Comparison of ENCODE assay signal across 30 cellular contexts in the genomic region with DNA sequence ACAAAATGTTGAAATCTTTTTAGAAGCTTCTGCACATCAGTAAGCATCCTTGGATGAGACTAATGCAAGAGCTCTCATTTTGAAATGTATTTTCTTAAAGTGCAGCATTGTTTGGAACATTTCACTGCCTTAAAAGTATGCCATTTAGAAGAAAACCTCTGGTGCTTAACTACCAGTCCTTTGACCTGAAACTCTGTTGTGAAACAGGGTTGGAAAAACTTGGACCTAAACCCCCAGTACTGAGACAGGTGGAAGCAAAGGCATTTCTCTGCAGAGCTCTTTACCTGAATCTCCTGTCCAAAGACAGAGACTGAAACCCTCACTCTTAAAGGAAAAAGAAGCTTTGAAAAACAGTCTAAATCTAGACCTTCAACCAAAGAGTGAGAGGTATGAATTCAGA.
"Had no signal": no experiment of that assay in that cellular context is flagged by ENCODE, and none has a peak within 500 bp of the region (broad histone marks: within the 10 kb centered on the region; RNA-seq: fewer than 3 reads in every experiment).

No MANE protein-coding gene starts in this region.

- H3K36me3 Mint-ChIP-seq: natural killer cell treated with Interleukin-12 subunit alpha and Interleukin-12 subunit beta and Interleukin-15 and Interleukin-18, amount 100 ng/mL, for 72 hours; stimulated activated effector memory CD8-positive, alpha-beta T cell treated with anti-CD3 and anti-CD28 coated beads, Interleukin-12 subunit alpha, Interleukin-12 subunit beta, amount 100 ng/mL, for 72 hours; type B pancreatic cell had no signal

- H3K4me2 ChIP-seq: smooth muscle cell had no signal

- H3K9me3 ChIP-seq: neutrophil, pancreas, prostate gland, spleen, suprapubic skin, testis, tibial artery, transverse colon, upper lobe of right lung, uterus had no signal

- H3K36me3 ChIP-seq: neutrophil, pancreas, prostate gland, spleen, suprapubic skin, tibial artery, transverse colon, upper lobe of right lung, uterus had no signal

- H3K4me1 ChIP-seq: pancreas, prostate gland, suprapubic skin, tibial artery, upper lobe of right lung, uterus had no signal

- H3K4me1 Mint-ChIP-seq: nephron progenitor cell; stimulated activated effector memory CD8-positive, alpha-beta T cell treated with anti-CD3 and anti-CD28 coated beads, Interleukin-12 subunit alpha, Interleukin-12 subunit beta, amount 100 ng/mL, for 72 hours had no signal

- H3K27ac ChIP-seq: neutrophil, pancreas, prostate gland, skin epidermis, spleen, suprapubic skin, testis, tibial artery, transverse colon, upper lobe of right lung, uterus had no signal

- ATAC-seq: naive thymus-derived CD8-positive, alpha-beta T cell; natural killer cell treated with Interleukin-12 subunit alpha and Interleukin-12 subunit beta and Interleukin-15 and Interleukin-18, amount 100 ng/mL, for 72 hours; pancreas; right cardiac atrium; sciatic nerve; stimulated activated effector memory CD8-positive, alpha-beta T cell treated with anti-CD3 and anti-CD28 coated beads, Interleukin-12 subunit alpha, Interleukin-12 subunit beta, amount 100 ng/mL, for 72 hours; stimulated activated naive CD8-positive, alpha-beta T cell treated with anti-CD3 and anti-CD28 coated beads, Interleukin-15, amount 100 ng/mL, for 72 hours; stimulated activated naive CD8-positive, alpha-beta T cell treated with anti-CD3 and anti-CD28 coated beads, Interleukin-15, Interleukin-2, amounts not matched to agents 100 U/mL and 50 U/mL, for 24 hours; upper lobe of right lung had no signal

- H3K9me3 Mint-ChIP-seq: naive B cell; naive thymus-derived CD8-positive, alpha-beta T cell; natural killer cell treated with Interleukin-12 subunit alpha and Interleukin-12 subunit beta and Interleukin-15 and Interleukin-18, amount 100 ng/mL, for 72 hours; nephron progenitor cell; stimulated activated effector memory CD8-positive, alpha-beta T cell treated with anti-CD3 and anti-CD28 coated beads, Interleukin-12 subunit alpha, Interleukin-12 subunit beta, amount 100 ng/mL, for 72 hours; stimulated activated naive CD8-positive, alpha-beta T cell treated with anti-CD3 and anti-CD28 coated beads, Interleukin-15, amount 100 ng/mL, for 72 hours; type B pancreatic cell had no signal

- H3K27me3 ChIP-seq: neutrophil, pancreas, spleen, suprapubic skin, testis, tibial artery, transverse colon, upper lobe of right lung, uterus had no signal

- H3K27ac Mint-ChIP-seq: naive B cell; naive thymus-derived CD8-positive, alpha-beta T cell; natural killer cell treated with Interleukin-12 subunit alpha and Interleukin-12 subunit beta and Interleukin-15 and Interleukin-18, amount 100 ng/mL, for 72 hours; nephron progenitor cell; stimulated activated effector memory CD8-positive, alpha-beta T cell treated with anti-CD3 and anti-CD28 coated beads, Interleukin-12 subunit alpha, Interleukin-12 subunit beta, amount 100 ng/mL, for 72 hours; stimulated activated naive CD8-positive, alpha-beta T cell treated with anti-CD3 and anti-CD28 coated beads, Interleukin-15, amount 100 ng/mL, for 72 hours; type B pancreatic cell had no signal

- H3K27me3 Mint-ChIP-seq: naive B cell; naive thymus-derived CD8-positive, alpha-beta T cell; natural killer cell treated with Interleukin-12 subunit alpha and Interleukin-12 subunit beta and Interleukin-15 and Interleukin-18, amount 100 ng/mL, for 72 hours; stimulated activated naive CD8-positive, alpha-beta T cell treated with anti-CD3 and anti-CD28 coated beads, Interleukin-15, amount 100 ng/mL, for 72 hours; type B pancreatic cell had no signal

- FAIRE-seq: pancreas had no signal

- H3K4me3 ChIP-seq: pancreas, prostate gland, skin epidermis, smooth muscle cell, spleen, suprapubic skin, testis, tibial artery, transverse colon, upper lobe of right lung, uterus had no signal

- H3K4me3 Mint-ChIP-seq: naive B cell; naive thymus-derived CD8-positive, alpha-beta T cell; natural killer cell treated with Interleukin-12 subunit alpha and Interleukin-12 subunit beta and Interleukin-15 and Interleukin-18, amount 100 ng/mL, for 72 hours; nephron progenitor cell; neural crest cell; stimulated activated effector memory CD8-positive, alpha-beta T cell treated with anti-CD3 and anti-CD28 coated beads, Interleukin-12 subunit alpha, Interleukin-12 subunit beta, amount 100 ng/mL, for 72 hours; stimulated activated naive CD8-positive, alpha-beta T cell treated with anti-CD3 and anti-CD28 coated beads, Interleukin-15, amount 100 ng/mL, for 72 hours; type B pancreatic cell had no signal

- DNase-seq: naive B cell; naive thymus-derived CD8-positive, alpha-beta T cell; nephron progenitor cell; nucleus accumbens; pancreas; right cardiac atrium; spleen; stimulated activated CD4-positive, alpha-beta T cell treated with anti-CD3 and anti-CD28 coated beads, Interleukin-12 subunit alpha, Interleukin-12 subunit beta, amount 100 ng/mL, for 4 hours; stimulated activated CD4-positive, alpha-beta T cell treated with anti-CD3 and anti-CD28 coated beads, Interleukin-2, amount 100 ng/mL, for 24 hours; stimulated activated CD4-positive, alpha-beta T cell treated with anti-CD3 and anti-CD28 coated beads, Interleukin-2, amount 100 ng/mL, for 48 hours; stimulated activated CD4-positive, alpha-beta T cell treated with anti-CD3 and anti-CD28 coated beads, Interleukin-4, amount 100 ng/mL, for 24 hours; stimulated activated naive CD4-positive, alpha-beta T cell; stimulated activated naive CD8-positive, alpha-beta T cell treated with anti-CD3 and anti-CD28 coated beads, Interleukin-15, amount 100 ng/mL, for 72 hours; stimulated activated naive CD8-positive, alpha-beta T cell treated with anti-CD3 and anti-CD28 coated beads, Interleukin-15, Interleukin-2, amounts not matched to agents 100 U/mL and 50 U/mL, for 24 hours; substantia nigra; testis; tibial artery; transverse colon; upper lobe of right lung; uterus had no signal
